12 cellular contexts compared by ENCODE assay signal in the genomic region with DNA sequence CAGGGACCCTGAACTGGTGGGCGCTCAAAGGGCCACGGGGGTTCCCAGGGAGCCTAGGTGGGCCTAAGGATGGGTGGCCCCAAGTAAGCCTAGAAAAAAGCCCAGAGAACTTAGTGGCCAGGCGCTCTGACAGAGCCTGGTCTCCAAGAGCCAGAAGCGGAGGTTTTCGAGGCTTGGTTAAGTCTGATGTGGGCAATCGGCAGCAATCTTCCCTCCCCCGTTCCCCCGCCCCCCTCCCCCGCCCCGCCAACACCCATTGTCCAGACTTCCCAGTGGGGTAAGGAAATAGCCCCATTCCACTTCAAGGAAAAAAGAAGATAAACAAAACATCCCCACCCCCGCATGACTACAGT. TPM values are rescaled to one million over a fixed set of nuclear protein-coding genes. Genes with fewer than 3 reads are reported as not detected.
DNase-seq lines count a peak whose midpoint lies in the region; ATAC-seq and TF ChIP-seq lines count a peak whose summit lies in the region.
"Had no signal": no experiment of that assay in that cellular context is flagged by ENCODE, and none has a peak within 500 bp of the region (broad histone marks: within the 10 kb centered on the region; RNA-seq: fewer than 3 reads in every experiment).

No MANE protein-coding gene starts in this region.

- 3% methylated on average over 7 of the region's 11 CpGs for WGBS in SK-N-SH (ENCODE audit: low lambda C conversion rate)
- 35 to 80% methylated on average over 1 to 9 of the region's 11 CpGs for WGBS in esophagus squamous epithelium, 2 donors
- 16% methylated on average over 11 of the region's 11 CpGs for WGBS in prostate gland

- no TSS peak for BruUV-seq in PC-9 (replicated peaks; lab: Mats Ljungman, UMichigan)

- POLR2A ChIA-PET in SK-N-SH (lab: Yijun Ruan, JAX) = no interaction called here
- POLR2A ChIA-PET in PC-9 (lab: Charles Lee; ENCODE audit: unreplicated experiment) = no interaction called here

- H3K9me3 ChIP-seq in SK-N-SH (no peaks in the 10 kb centered on the region), PC-9 (ENCODE audit: insufficient read depth, low read depth) (no peaks in the 10 kb centered on the region), esophagus squamous epithelium (no peaks in the 10 kb centered on the region), prostate gland (no peaks in the 10 kb centered on the region)

- TF ChIP-seq RAD21 in SK-N-SH (IDR thresholded peaks at IDR 0.05; ENCODE audit: low read length) = no peak

- H3K36me3 ChIP-seq in SK-N-SH (replicated peaks in 1 of 2; ENCODE audit: control insufficient read depth in 1 of 2, insufficient read depth in 2 of 2, low read length in 1 of 2) = no peaks in the 10 kb centered on the region
- H3K36me3 ChIP-seq in PC-9 (ENCODE audit: low read depth) = no peaks in the 10 kb centered on the region
- H3K36me3 ChIP-seq in esophagus squamous epithelium = no peaks in the 10 kb centered on the region
- no peaks in the 10 kb centered on the region for H3K36me3 ChIP-seq in prostate gland

- H2AFZ ChIP-seq in SK-N-SH (ENCODE audit: low read depth) (no peak overlapping the region), PC-9 (no peak overlapping the region)

- intact Hi-C loops in PC-9 (cut with micrococcal nuclease; ENCODE audit: unreplicated experiment) (no loop called here), esophagus squamous epithelium (cut with DNase I) (loop anchor here (10.0 kb wide), 1 partner anchor 609 kb away; no protein-coding TSS in a partner anchor), prostate gland (cut with DNase I) (no loop called here)
- intact Hi-C loops in activated T-helper 2 cell treated with anti-CD3 and anti-CD28 coated beads, Interferon-gamma antibody, Interleukin-2, Interleukin-4, amounts not matched to agents 10 μg/mL and 5 μg/mL and 100 μg/mL, durations not matched to agents 14 hours and 24 hours and 36 hours (cut with micrococcal nuclease) = no loop called here

- TF ChIP-seq CTCF in SK-N-SH (IDR thresholded peaks at IDR 0.05) (no peak), PC-9 (conservative IDR thresholded peaks at IDR 0.05) (no peak), esophagus squamous epithelium (IDR thresholded peaks at IDR 0.05) (no peak), prostate gland (IDR thresholded peaks at IDR 0.05) (no peak)

- no peak overlapping the region for H3K4me3 ChIP-seq in SK-N-SH (ENCODE audit: low read depth in 2 of 2, low read length in 1 of 2)
- H3K4me3 ChIP-seq in PC-9 = no peak overlapping the region
- H3K4me3 ChIP-seq in esophagus squamous epithelium = peak overlapping the region; percentile 1 to 68 (median 42)
- H3K4me3 ChIP-seq in skeletal muscle cell (ENCODE audit: low read depth, low read length) = peak overlapping the region; percentile 19
- no peak overlapping the region for H3K4me3 ChIP-seq in prostate gland

- H3K4me2 ChIP-seq in SK-N-SH (peak overlapping the region; percentile 39; the same call in 1 of the 2 replicates), PC-9 (peak overlapping the region; percentile 46; the same call in 1 of the 2 replicates)

- H3K79me2 ChIP-seq in SK-N-SH (ENCODE audit: insufficient read depth) (no peaks in the 10 kb centered on the region), PC-9 (ENCODE audit: low read depth) (no peaks in the 10 kb centered on the region)

- H3K4me1 Mint-ChIP-seq in activated T-helper 2 cell treated with anti-CD3 and anti-CD28 coated beads, Interferon-gamma antibody, Interleukin-2, Interleukin-4, amounts not matched to agents 10 μg/mL and 5 μg/mL and 100 μg/mL, durations not matched to agents 14 hours and 24 hours and 36 hours (ENCODE audit: low read depth) = peaks cover 37% of the 10 kb centered on the region

- H3K9me3 Mint-ChIP-seq in activated T-helper 2 cell treated with anti-CD3 and anti-CD28 coated beads, Interferon-gamma antibody, Interleukin-2, Interleukin-4, amounts not matched to agents 10 μg/mL and 5 μg/mL and 100 μg/mL, durations not matched to agents 14 hours and 24 hours and 36 hours = no peaks in the 10 kb centered on the region

- no peak overlapping the region for H3K4me3 Mint-ChIP-seq in activated T-helper 2 cell treated with anti-CD3 and anti-CD28 coated beads, Interferon-gamma antibody, Interleukin-2, Interleukin-4, amounts not matched to agents 10 μg/mL and 5 μg/mL and 100 μg/mL, durations not matched to agents 14 hours and 24 hours and 36 hours (ENCODE audit: low read depth)

- peaks cover 67% of the 10 kb centered on the region for H3K27me3 Mint-ChIP-seq in activated T-helper 2 cell treated with anti-CD3 and anti-CD28 coated beads, Interferon-gamma antibody, Interleukin-2, Interleukin-4, amounts not matched to agents 10 μg/mL and 5 μg/mL and 100 μg/mL, durations not matched to agents 14 hours and 24 hours and 36 hours (ENCODE audit: low read depth)

- H3K27ac ChIP-seq in SK-N-SH (ENCODE audit: low read depth in 2 of 2, low read length in 1 of 2) (no peak overlapping the region), PC-9 (no peak overlapping the region), esophagus squamous epithelium (no peak overlapping the region), prostate gland (no peak overlapping the region)
- H3K27ac ChIP-seq: HL-60 had no signal

- H3K27me3 ChIP-seq in SK-N-SH (ENCODE audit: insufficient read depth) (peaks cover 83% of the 10 kb centered on the region), PC-9 (ENCODE audit: insufficient read depth, low read depth) (peaks cover 23% of the 10 kb centered on the region), esophagus squamous epithelium (peaks cover 9 to 91% (median 20%) of the 10 kb centered on the region in 4 donors), prostate gland (replicated peaks; ENCODE audit: insufficient read depth) (no peaks in the 10 kb centered on the region)

- peaks cover 25% of the 10 kb centered on the region for H3K36me3 Mint-ChIP-seq in activated T-helper 2 cell treated with anti-CD3 and anti-CD28 coated beads, Interferon-gamma antibody, Interleukin-2, Interleukin-4, amounts not matched to agents 10 μg/mL and 5 μg/mL and 100 μg/mL, durations not matched to agents 14 hours and 24 hours and 36 hours (ENCODE audit: low read depth)

- no peak overlapping the region for H3K27ac Mint-ChIP-seq in activated T-helper 2 cell treated with anti-CD3 and anti-CD28 coated beads, Interferon-gamma antibody, Interleukin-2, Interleukin-4, amounts not matched to agents 10 μg/mL and 5 μg/mL and 100 μg/mL, durations not matched to agents 14 hours and 24 hours and 36 hours

- H4K20me1 ChIP-seq in SK-N-SH (ENCODE audit: insufficient read depth) = no peaks in the 10 kb centered on the region
- H4K20me1 ChIP-seq in PC-9 (ENCODE audit: insufficient read depth) = no peaks in the 10 kb centered on the region

- H3K9me2 ChIP-seq in SK-N-SH (no peaks in the 10 kb centered on the region), PC-9 (ENCODE audit: insufficient read depth) (no peaks in the 10 kb centered on the region)

- ATAC-seq in SK-N-SH treated with all-trans-retinoic acid at 6 μM for 48 hours = no peak
- ATAC-seq: naive thymus-derived CD4-positive, alpha-beta T cell had no signal

- no peaks in the 10 kb centered on the region for H3F3A ChIP-seq in SK-N-SH (replicated peaks; ENCODE audit: insufficient read depth)
- H3F3A ChIP-seq in PC-9 (ENCODE audit: insufficient read depth, low read depth) = no peaks in the 10 kb centered on the region

- CTCF ChIA-PET in SK-N-SH (lab: Yijun Ruan, JAX) (interaction anchor here (1.2 to 1.3 kb wide), 2 partner anchors 11 to 24 kb away, joined by 3 to 5 read pairs; no protein-coding TSS in a partner anchor), PC-9 (lab: Charles Lee) (no interaction called here)

- no peak overlapping the region for H3K9ac ChIP-seq in SK-N-SH

- TF ChIP-seq POLR2A in esophagus squamous epithelium (IDR thresholded peaks at IDR 0.05) (no peak), prostate gland (IDR thresholded peaks at IDR 0.05) (no peak)

- TF ChIP-seq EP300 in SK-N-SH (IDR thresholded peaks at IDR 0.05; ENCODE audit: borderline replicate concordance in 1 of 2, low read depth in 1 of 2, low read length in 1 of 2) = no peak

- no peak for DNase-seq in SK-N-SH
- no peak for DNase-seq in PC-9
- DNase-seq in esophagus squamous epithelium (lab: John Stamatoyannopoulos, UW) = no peak
- no peak for DNase-seq in skeletal muscle cell (ENCODE audit: low read depth)
- no peak for DNase-seq in effector CD4-positive, alpha-beta T cell
- DNase-seq in prostate gland (ENCODE audit: low spot score) = no peak
- DNase-seq in activated T-helper 2 cell treated with anti-CD3 and anti-CD28 coated beads, Interferon-gamma antibody, Interleukin-2, Interleukin-4, amounts not matched to agents 10 μg/mL and 5 μg/mL and 100 μg/mL, durations not matched to agents 14 hours and 24 hours and 36 hours (ENCODE audit: low spot score) = no peak
- DNase-seq: naive thymus-derived CD4-positive, alpha-beta T cell; NCI-H446 treated with DMSO at 0.1 percent for 48 hours; SIG-M5 had no signal

- H3K4me1 ChIP-seq in SK-N-SH (ENCODE audit: control insufficient read depth in 1 of 2, insufficient read depth in 2 of 2, low read depth in 1 of 2, low read length in 1 of 2) = peaks cover 0 to 24% of the 10 kb centered on the region in 2 experiments; a peak in 2 of 4 replicates
- H3K4me1 ChIP-seq in PC-9 (replicated peaks; ENCODE audit: insufficient read depth) = no peaks in the 10 kb centered on the region; the same call in 1 of the 2 replicates
- peaks cover 18 to 39% (median 20%) of the 10 kb centered on the region in 3 donors for H3K4me1 ChIP-seq in esophagus squamous epithelium
- no peaks in the 10 kb centered on the region for H3K4me1 ChIP-seq in prostate gland (replicated peaks)

TF ChIP-seq in SK-N-SH treated with all-trans-retinoic acid at 6 μM for 48 hours, 23 proteins besides CTCF, POLR2A, EP300 and RAD21 (continues in another document):
- no peak for TF ChIP-seq ZNF565 (CRISPR knock-in tag; conservative IDR thresholded peaks at IDR 0.05; ENCODE audit: low read depth)
- TF ChIP-seq OSR1 (CRISPR knock-in tag; IDR thresholded peaks at IDR 0.05) = no peak
- TF ChIP-seq ZNF8 (CRISPR knock-in tag; IDR thresholded peaks at IDR 0.05) = no peak

RNA-seq across cellular contexts. Expression of gene EOMES, which starts 6.7 kb away (rescaled TPM):
- polyA plus RNA-seq in SK-N-SH (2012; rRNA removed) = not detected in 2 replicates
- not detected in 2 replicates for polyA plus RNA-seq in SK-N-SH (2012; cell fraction: cytosol; rRNA removed)
- polyA plus RNA-seq in SK-N-SH (2012; cell fraction: nucleus; rRNA removed) = not detected in 2 replicates
- total RNA-seq in PC-9 (2021) = not detected in 2 replicates
- under 1 TPM in 3 of 4 donors, not detected in 1; 0.18 to 0.23 (median 0.19) TPM for total RNA-seq in esophagus squamous epithelium
- total RNA-seq in prostate gland = under 1 TPM in 1 of 2 donors, not detected in 1; 0.46 TPM
- 5.2 and 5.6 TPM in 2 replicates for total RNA-seq in activated T-helper 2 cell treated with anti-CD3 and anti-CD28 coated beads, Interferon-gamma antibody, Interleukin-2, Interleukin-4, amounts not matched to agents 10 μg/mL and 5 μg/mL and 100 μg/mL, durations not matched to agents 14 hours and 24 hours and 36 hours

Comparison
In these comparisons a context has a peak if more than half of its experiments do, and no peak if none do; other contexts are left out.
1. H3K4me3 ChIP-seq: peak in esophagus squamous epithelium (4 of 4) and skeletal muscle cell (single experiment); none in SK-N-SH (0 of 2), PC-9 (single experiment) and prostate gland (0 of 2).